ENCODE assay signal across 26 cellular contexts in genomic region chr10:70592186-70592735, GRCh38. TPM values are rescaled to one million over a fixed set of nuclear protein-coding genes. Genes with fewer than 3 reads are reported as not detected.
DNase-seq lines count a peak whose midpoint lies in the region; ATAC-seq, FAIRE-seq and TF ChIP-seq lines count a peak whose summit lies in the region.
"Had no signal": no experiment of that assay in that cellular context is flagged by ENCODE, and none has a peak within 500 bp of the region (broad histone marks: within the 10 kb centered on the region; RNA-seq: fewer than 3 reads in every experiment).

No MANE protein-coding gene starts in this region.

- peak overlapping the region; percentile 31 for H3K27ac Mint-ChIP-seq in activated naive CD8-positive, alpha-beta T cell treated with anti-CD3 and anti-CD28 coated beads, Interleukin-2, amount 10 ng/mL, durations not matched to agents 7 days and 5 days
- H3K27ac Mint-ChIP-seq in activated naive CD8-positive, alpha-beta T cell treated with anti-CD3 and anti-CD28 coated beads for 36 hours, result no peak overlapping the region
- H3K27ac Mint-ChIP-seq in activated T-helper 1 cell treated with anti-CD3 and anti-CD28 coated beads, Interleukin-12 subunit alpha, Interleukin-12 subunit beta, Interleukin-2, Interleukin-4 antibody, amounts not matched to agents 30 ng/mL and 10 ng/mL and 1 ng/mL, durations not matched to agents 14 hours and 24 hours and 36 hours, result peak overlapping the region; percentile 49
- H3K27ac Mint-ChIP-seq: activated CD4-positive, alpha-beta T cell treated with anti-CD3 and anti-CD28 coated beads for 36 hours; mesothelial cell of epicardium; T-helper 2 cell treated with Interferon-gamma antibody and Interleukin-4, amounts not matched to agents 5 μg/mL and 100 μg/mL, for 36 hours had no signal

- no peaks in the 10 kb centered on the region for H3K9me3 Mint-ChIP-seq in activated naive CD8-positive, alpha-beta T cell treated with anti-CD3 and anti-CD28 coated beads, Interleukin-2, amount 10 ng/mL, durations not matched to agents 7 days and 5 days
- no peaks in the 10 kb centered on the region for H3K9me3 Mint-ChIP-seq in activated naive CD8-positive, alpha-beta T cell treated with anti-CD3 and anti-CD28 coated beads for 36 hours
- H3K9me3 Mint-ChIP-seq in activated T-helper 1 cell treated with anti-CD3 and anti-CD28 coated beads, Interleukin-12 subunit alpha, Interleukin-12 subunit beta, Interleukin-2, Interleukin-4 antibody, amounts not matched to agents 30 ng/mL and 10 ng/mL and 1 ng/mL, durations not matched to agents 14 hours and 24 hours and 36 hours, result no peaks in the 10 kb centered on the region
- H3K9me3 Mint-ChIP-seq: mesothelial cell of epicardium; T-helper 2 cell treated with Interferon-gamma antibody and Interleukin-4, amounts not matched to agents 5 μg/mL and 100 μg/mL, for 36 hours had no signal

- TF ChIP-seq POLR2A in H54 (IDR thresholded peaks at IDR 0.05; ENCODE audit: low read depth, low read length), result no peak

- POLR2A ChIA-PET in activated naive CD8-positive, alpha-beta T cell treated with anti-CD3 and anti-CD28 coated beads, Interleukin-2, amount 10 ng/mL, durations not matched to agents 7 days and 5 days (lab: Charles Lee), result interaction anchor here (0.9 to 3.0 kb wide), 5 partner anchors 10 to 16 kb away, joined by 3 to 14 read pairs (median 7); partner anchors contain the start of gene PRF1

- no peak for DNase-seq in activated naive CD8-positive, alpha-beta T cell treated with anti-CD3 and anti-CD28 coated beads, Interleukin-2, amount 10 ng/mL, durations not matched to agents 7 days and 5 days
- no peak for DNase-seq in activated naive CD8-positive, alpha-beta T cell treated with anti-CD3 and anti-CD28 coated beads for 36 hours
- no peak for DNase-seq in activated T-helper 1 cell treated with anti-CD3 and anti-CD28 coated beads, Interleukin-12 subunit alpha, Interleukin-12 subunit beta, Interleukin-2, Interleukin-4 antibody, amounts not matched to agents 30 ng/mL and 10 ng/mL and 1 ng/mL, durations not matched to agents 14 hours and 24 hours and 36 hours (ENCODE audit: low spot score)
- peak; percentile 35 for DNase-seq in mesenteric fat pad (ENCODE audit: low spot score)
- no peak for DNase-seq in H54 (ENCODE audit: insufficient read length, low spot score)
- DNase-seq in iPS-NIHi11 (ENCODE audit: low spot score), result no peak
- DNase-seq in ecto neural progenitor cell (ENCODE audit: low spot score), result no peak
- DNase-seq: ACHN; activated CD4-positive, alpha-beta T cell treated with anti-CD3 and anti-CD28 coated beads for 36 hours; activated gamma-delta T cell; central memory CD4-positive, alpha-beta T cell; left ventricle myocardium inferior; MM.1S; NCI-H1436 treated with DMSO at 0.1 percent for 48 hours; NCI-H2107; trophoblast cell had no signal

- FAIRE-seq in H54 (lab: Jason Lieb, UNC), result no peak
- FAIRE-seq: endothelial cell of umbilical vein, islet of Langerhans had no signal

- intact Hi-C loops in activated T-helper 1 cell treated with anti-CD3 and anti-CD28 coated beads, Interleukin-12 subunit alpha, Interleukin-12 subunit beta, Interleukin-2, Interleukin-4 antibody, amounts not matched to agents 30 ng/mL and 10 ng/mL and 1 ng/mL, durations not matched to agents 14 hours and 24 hours and 36 hours (cut with micrococcal nuclease), result no loop called here

- H3K27me3 Mint-ChIP-seq in activated naive CD8-positive, alpha-beta T cell treated with anti-CD3 and anti-CD28 coated beads, Interleukin-2, amount 10 ng/mL, durations not matched to agents 7 days and 5 days, result peaks cover 8% of the 10 kb centered on the region
- no peaks in the 10 kb centered on the region for H3K27me3 Mint-ChIP-seq in activated naive CD8-positive, alpha-beta T cell treated with anti-CD3 and anti-CD28 coated beads for 36 hours
- peaks cover 8% of the 10 kb centered on the region for H3K27me3 Mint-ChIP-seq in activated T-helper 1 cell treated with anti-CD3 and anti-CD28 coated beads, Interleukin-12 subunit alpha, Interleukin-12 subunit beta, Interleukin-2, Interleukin-4 antibody, amounts not matched to agents 30 ng/mL and 10 ng/mL and 1 ng/mL, durations not matched to agents 14 hours and 24 hours and 36 hours (ENCODE audit: insufficient read depth)

- peak overlapping the region; percentile 45 for H3K4me3 Mint-ChIP-seq in activated naive CD8-positive, alpha-beta T cell treated with anti-CD3 and anti-CD28 coated beads, Interleukin-2, amount 10 ng/mL, durations not matched to agents 7 days and 5 days
- H3K4me3 Mint-ChIP-seq in activated naive CD8-positive, alpha-beta T cell treated with anti-CD3 and anti-CD28 coated beads for 36 hours, result no peak overlapping the region
- H3K4me3 Mint-ChIP-seq in activated T-helper 1 cell treated with anti-CD3 and anti-CD28 coated beads, Interleukin-12 subunit alpha, Interleukin-12 subunit beta, Interleukin-2, Interleukin-4 antibody, amounts not matched to agents 30 ng/mL and 10 ng/mL and 1 ng/mL, durations not matched to agents 14 hours and 24 hours and 36 hours, result peak overlapping the region; percentile 24
- H3K4me3 Mint-ChIP-seq: activated CD4-positive, alpha-beta T cell treated with anti-CD3 and anti-CD28 coated beads for 36 hours; mesothelial cell of epicardium; T-helper 2 cell treated with Interferon-gamma antibody and Interleukin-4, amounts not matched to agents 5 μg/mL and 100 μg/mL, for 36 hours had no signal

- H3K36me3 Mint-ChIP-seq in activated naive CD8-positive, alpha-beta T cell treated with anti-CD3 and anti-CD28 coated beads, Interleukin-2, amount 10 ng/mL, durations not matched to agents 7 days and 5 days, result peaks cover 21% of the 10 kb centered on the region
- H3K36me3 Mint-ChIP-seq in activated naive CD8-positive, alpha-beta T cell treated with anti-CD3 and anti-CD28 coated beads for 36 hours, result peaks cover 16% of the 10 kb centered on the region
- peaks cover 9% of the 10 kb centered on the region for H3K36me3 Mint-ChIP-seq in activated T-helper 1 cell treated with anti-CD3 and anti-CD28 coated beads, Interleukin-12 subunit alpha, Interleukin-12 subunit beta, Interleukin-2, Interleukin-4 antibody, amounts not matched to agents 30 ng/mL and 10 ng/mL and 1 ng/mL, durations not matched to agents 14 hours and 24 hours and 36 hours (ENCODE audit: low read depth)
- H3K36me3 Mint-ChIP-seq: mesothelial cell of epicardium had no signal

- no peak for ATAC-seq in activated naive CD8-positive, alpha-beta T cell treated with anti-CD3 and anti-CD28 coated beads, Interleukin-2, amount 10 ng/mL, durations not matched to agents 7 days and 5 days (ENCODE audit: low read depth)
- no peak for ATAC-seq in HG02678 (IDR thresholded peaks at IDR 0.05; ENCODE audit: unreplicated experiment)
- ATAC-seq: activated CD4-positive, alpha-beta T cell treated with anti-CD3 and anti-CD28 coated beads for 36 hours; HCT116; Right ventricle myocardium inferior had no signal

- peaks cover 48% of the 10 kb centered on the region for H3K4me1 Mint-ChIP-seq in activated naive CD8-positive, alpha-beta T cell treated with anti-CD3 and anti-CD28 coated beads, Interleukin-2, amount 10 ng/mL, durations not matched to agents 7 days and 5 days
- H3K4me1 Mint-ChIP-seq in activated naive CD8-positive, alpha-beta T cell treated with anti-CD3 and anti-CD28 coated beads for 36 hours, result peaks cover 39% of the 10 kb centered on the region
- H3K4me1 Mint-ChIP-seq in activated T-helper 1 cell treated with anti-CD3 and anti-CD28 coated beads, Interleukin-12 subunit alpha, Interleukin-12 subunit beta, Interleukin-2, Interleukin-4 antibody, amounts not matched to agents 30 ng/mL and 10 ng/mL and 1 ng/mL, durations not matched to agents 14 hours and 24 hours and 36 hours (ENCODE audit: low read depth), result peaks cover 43% of the 10 kb centered on the region

RNA-seq across cellular contexts. Expression of gene PRF1, which starts 10.3 kb away (rescaled TPM):
- 100 to 1,000 TPM; 165 to 170 TPM for total RNA-seq in activated naive CD8-positive, alpha-beta T cell treated with anti-CD3 and anti-CD28 coated beads, Interleukin-2, amount 10 ng/mL, durations not matched to agents 7 days and 5 days
- 10 to 100 TPM; 44.7 to 46.9 TPM for total RNA-seq in activated naive CD8-positive, alpha-beta T cell treated with anti-CD3 and anti-CD28 coated beads for 36 hours
- 100 and 103 TPM in 2 replicates for total RNA-seq in activated T-helper 1 cell treated with anti-CD3 and anti-CD28 coated beads, Interleukin-12 subunit alpha, Interleukin-12 subunit beta, Interleukin-2, Interleukin-4 antibody, amounts not matched to agents 30 ng/mL and 10 ng/mL and 1 ng/mL, durations not matched to agents 14 hours and 24 hours and 36 hours
- 4.0 TPM for total RNA-seq in mesenteric fat pad
- total RNA-seq: endothelial cell of umbilical vein, HT1080, NCI-H460, osteoblast had no signal
